14 cellular contexts compared by ENCODE assay signal in genomic region chr6:160015778-160016684, GRCh38. TPM values are rescaled to one million over a fixed set of nuclear protein-coding genes. Genes with fewer than 3 reads are reported as not detected.
DNase-seq lines count a peak whose midpoint lies in the region; ATAC-seq lines count a peak whose summit lies in the region.
"Had no signal": no experiment of that assay in that cellular context is flagged by ENCODE, and none has a peak within 500 bp of the region (broad histone marks: within the 10 kb centered on the region; RNA-seq: fewer than 3 reads in every experiment).

No MANE protein-coding gene starts in this region.

- H3K4me3 Mint-ChIP-seq in activated CD4-positive, alpha-beta T cell treated with anti-CD3 and anti-CD28 coated beads, Interleukin-2, amount 10 ng/mL, durations not matched to agents 7 days and 5 days, result peak overlapping the region; percentile 53
- H3K4me3 Mint-ChIP-seq in activated naive CD8-positive, alpha-beta T cell treated with anti-CD3 and anti-CD28 coated beads, Interleukin-2, amount 50 U/mL, for 24 hours, result peak overlapping the region; percentile 7
- H3K4me3 Mint-ChIP-seq: brain had no signal

- peaks cover 63% of the 10 kb centered on the region for H3K4me1 Mint-ChIP-seq in activated CD4-positive, alpha-beta T cell treated with anti-CD3 and anti-CD28 coated beads, Interleukin-2, amount 10 ng/mL, durations not matched to agents 7 days and 5 days
- peaks cover 72% of the 10 kb centered on the region for H3K4me1 Mint-ChIP-seq in activated naive CD8-positive, alpha-beta T cell treated with anti-CD3 and anti-CD28 coated beads, Interleukin-2, amount 50 U/mL, for 24 hours

- CTCF ChIA-PET in activated CD4-positive, alpha-beta T cell treated with anti-CD3 and anti-CD28 coated beads, Interleukin-2, amount 10 ng/mL, durations not matched to agents 7 days and 5 days (lab: Charles Lee), result interaction anchor here (0.8 to 2.1 kb wide), 6 partner anchors 9 to 449 kb away, joined by 3 to 7 read pairs (median 4); no protein-coding TSS in a partner anchor

- DNase-seq in activated CD4-positive, alpha-beta T cell treated with anti-CD3 and anti-CD28 coated beads for 48 hours, result peak; percentile 52
- DNase-seq in activated CD4-positive, alpha-beta T cell treated with anti-CD3 and anti-CD28 coated beads for 4 hours, result no peak
- peak; percentile 68 for DNase-seq in activated CD4-positive, alpha-beta T cell treated with anti-CD3 and anti-CD28 coated beads, Interleukin-2, amount 10 ng/mL, durations not matched to agents 7 days and 5 days
- peak; percentile 33 for DNase-seq in activated naive CD8-positive, alpha-beta T cell treated with anti-CD3 and anti-CD28 coated beads, Interleukin-2, amount 50 U/mL, for 24 hours
- DNase-seq in stimulated activated CD8-positive, alpha-beta memory T cell treated with anti-CD3 and anti-CD28 coated beads, Interleukin-12 subunit alpha, Interleukin-12 subunit beta, amount 100 ng/mL, for 1 hour (ENCODE audit: low read depth), result peak; percentile 2
- DNase-seq in NCI-H2171 (lab: John Stamatoyannopoulos, UW) (no peak), ureter (ENCODE audit: low spot score) (no peak)
- DNase-seq: GM23248, NCI-H1092 treated with DMSO at 0.1 percent for 48 hours, NCI-H524 treated with DMSO at 0.1 percent for 48 hours, psoas muscle, SIG-M5 had no signal

- H3K36me3 Mint-ChIP-seq in activated CD4-positive, alpha-beta T cell treated with anti-CD3 and anti-CD28 coated beads, Interleukin-2, amount 10 ng/mL, durations not matched to agents 7 days and 5 days (ENCODE audit: low read depth), result peaks cover 75% of the 10 kb centered on the region
- peaks cover 83% of the 10 kb centered on the region for H3K36me3 Mint-ChIP-seq in activated naive CD8-positive, alpha-beta T cell treated with anti-CD3 and anti-CD28 coated beads, Interleukin-2, amount 50 U/mL, for 24 hours (ENCODE audit: low read depth)

- peak overlapping the region; percentile 93 for H3K27ac Mint-ChIP-seq in activated CD4-positive, alpha-beta T cell treated with anti-CD3 and anti-CD28 coated beads, Interleukin-2, amount 10 ng/mL, durations not matched to agents 7 days and 5 days
- H3K27ac Mint-ChIP-seq in activated naive CD8-positive, alpha-beta T cell treated with anti-CD3 and anti-CD28 coated beads, Interleukin-2, amount 50 U/mL, for 24 hours, result peak overlapping the region; percentile 84

- POLR2A ChIA-PET in activated CD4-positive, alpha-beta T cell treated with anti-CD3 and anti-CD28 coated beads, Interleukin-2, amount 10 ng/mL, durations not matched to agents 7 days and 5 days (lab: Charles Lee), result interaction anchor here (0.7 kb wide), 1 partner anchor 20 kb away, joined by 3 read pairs; no protein-coding TSS in a partner anchor

- no peaks in the 10 kb centered on the region for H3K27me3 Mint-ChIP-seq in activated CD4-positive, alpha-beta T cell treated with anti-CD3 and anti-CD28 coated beads, Interleukin-2, amount 10 ng/mL, durations not matched to agents 7 days and 5 days
- H3K27me3 Mint-ChIP-seq in activated naive CD8-positive, alpha-beta T cell treated with anti-CD3 and anti-CD28 coated beads, Interleukin-2, amount 50 U/mL, for 24 hours, result no peaks in the 10 kb centered on the region
- H3K27me3 Mint-ChIP-seq: brain had no signal

- peak; percentile 89 for ATAC-seq in activated naive CD8-positive, alpha-beta T cell treated with anti-CD3 and anti-CD28 coated beads, Interleukin-2, amount 50 U/mL, for 24 hours
- ATAC-seq in HG02588 (IDR thresholded peaks at IDR 0.05; ENCODE audit: unreplicated experiment), result no peak

- H3K9me3 Mint-ChIP-seq in activated CD4-positive, alpha-beta T cell treated with anti-CD3 and anti-CD28 coated beads, Interleukin-2, amount 10 ng/mL, durations not matched to agents 7 days and 5 days, result peaks cover 8% of the 10 kb centered on the region
- H3K9me3 Mint-ChIP-seq in activated naive CD8-positive, alpha-beta T cell treated with anti-CD3 and anti-CD28 coated beads, Interleukin-2, amount 50 U/mL, for 24 hours, result peaks cover 5% of the 10 kb centered on the region

RNA-seq across cellular contexts. Expression of gene IGF2R, which starts 47.1 kb away (rescaled TPM):
- 10 to 100 TPM; 62.8 to 65.0 TPM for total RNA-seq in activated CD4-positive, alpha-beta T cell treated with anti-CD3 and anti-CD28 coated beads, Interleukin-2, amount 10 ng/mL, durations not matched to agents 7 days and 5 days
- total RNA-seq in ureter, result 87.3 TPM

Comparison
In these comparisons a context has a peak if more than half of its experiments do, and no peak if none do; other contexts are left out.
1. DNase-seq: peak in activated CD4-positive, alpha-beta T cell treated with anti-CD3 and anti-CD28 coated beads for 48 hours (single experiment), activated CD4-positive, alpha-beta T cell treated with anti-CD3 and anti-CD28 coated beads, Interleukin-2, amount 10 ng/mL, durations not matched to agents 7 days and 5 days (single experiment), activated naive CD8-positive, alpha-beta T cell treated with anti-CD3 and anti-CD28 coated beads, Interleukin-2, amount 50 U/mL, for 24 hours (single experiment) and stimulated activated CD8-positive, alpha-beta memory T cell treated with anti-CD3 and anti-CD28 coated beads, Interleukin-12 subunit alpha, Interleukin-12 subunit beta, amount 100 ng/mL, for 1 hour (single experiment); none in activated CD4-positive, alpha-beta T cell treated with anti-CD3 and anti-CD28 coated beads for 4 hours (0 of 2), NCI-H2171 (single experiment) and ureter (single experiment).